13 cellular contexts compared by ENCODE assay signal in the genomic region with DNA sequence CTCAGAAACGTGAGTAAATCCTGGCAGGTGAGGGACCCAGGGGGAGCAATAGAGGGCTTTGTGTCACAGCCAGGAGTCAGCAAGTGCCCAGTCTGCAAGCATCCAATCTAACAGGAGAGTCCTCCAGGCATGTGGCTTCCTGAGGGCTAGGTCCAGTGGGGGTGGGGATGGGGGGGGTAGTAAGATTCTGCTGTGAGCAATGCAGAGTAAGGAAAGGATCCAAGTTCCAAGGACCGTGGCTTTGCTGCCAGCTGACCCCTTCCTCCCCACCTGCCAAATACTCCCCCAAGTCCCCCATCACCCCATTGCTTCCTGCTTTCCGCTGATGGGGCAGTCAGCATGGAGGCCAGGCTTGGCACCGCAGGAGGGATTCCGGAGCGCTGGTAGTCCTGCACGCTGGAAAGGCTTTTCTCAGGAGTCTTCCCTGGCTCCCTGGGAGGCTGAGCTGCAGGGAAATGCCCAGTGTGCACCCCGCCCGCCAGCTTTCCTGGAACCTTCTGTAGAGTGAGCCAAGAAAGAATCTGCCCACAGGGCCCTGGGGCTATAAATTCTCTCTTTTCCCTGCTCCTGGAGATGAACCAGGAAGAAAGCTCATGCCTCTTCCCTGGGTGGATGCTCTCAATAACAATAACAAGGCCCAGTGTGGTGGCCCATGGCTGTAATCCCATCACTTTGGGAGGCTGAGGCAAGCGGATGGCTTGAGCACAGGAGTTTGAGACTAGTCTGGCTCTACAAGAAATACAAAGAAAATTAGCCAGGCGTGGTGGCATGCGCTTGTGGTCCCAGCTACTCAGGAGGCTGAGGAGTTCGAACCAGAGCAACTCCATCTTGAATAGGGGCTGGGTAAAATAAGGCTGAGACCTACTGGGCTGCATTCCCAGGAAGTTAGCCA. TPM values are rescaled to one million over a fixed set of nuclear protein-coding genes. Genes with fewer than 3 reads are reported as not detected.
DNase-seq lines count a peak whose midpoint lies in the region; ATAC-seq lines count a peak whose summit lies in the region.
"Had no signal": no experiment of that assay in that cellular context is flagged by ENCODE, and none has a peak within 500 bp of the region (broad histone marks: within the 10 kb centered on the region; RNA-seq: fewer than 3 reads in every experiment).

No MANE protein-coding gene starts in this region.

- no peak for DNase-seq in right cardiac atrium
- no peak for DNase-seq in cardiac septum (ENCODE audit: low spot score)
- peak; percentile 51 for DNase-seq in adipocyte (ENCODE audit: low read depth)
- peak; percentile 66 for DNase-seq in islet precursor cell
- DNase-seq in activated naive CD4-positive, alpha-beta T cell (lab: John Stamatoyannopoulos, UW) = no peak
- DNase-seq: activated CD8-positive, alpha-beta T cell treated with anti-CD3 and anti-CD28 coated beads, Interleukin-2, amount 10 ng/mL, durations not matched to agents 7 days and 5 days; activated naive CD4-positive, alpha-beta T cell treated with anti-CD3 and anti-CD28 coated beads, Interleukin-2, amount 10 ng/mL, durations not matched to agents 7 days and 5 days; natural killer cell; T-helper 2 cell had no signal

- intact Hi-C loops in right cardiac atrium (cut with DNase I) (no loop called here), cardiac septum (cut with DNase I) (no loop called here)

- no peak overlapping the region for H3K27ac ChIP-seq in right cardiac atrium (ENCODE audit: low read length)

- H3K9me3 ChIP-seq in right cardiac atrium (ENCODE audit: control insufficient read depth, low read length) (no peaks in the 10 kb centered on the region), adipocyte (ENCODE audit: control insufficient read depth, low read length) (no peaks in the 10 kb centered on the region)

- H3K4me3 ChIP-seq in right cardiac atrium (ENCODE audit: low read length) = no peak overlapping the region
- H3K4me3 ChIP-seq in adipocyte (ENCODE audit: low read length) = no peak overlapping the region
- H3K4me3 ChIP-seq: skin epidermis had no signal

- H3K9ac ChIP-seq in adipocyte (ENCODE audit: low read length) = no peak overlapping the region

- peak; percentile 21 to 38 for ATAC-seq in right cardiac atrium
- ATAC-seq in HG02884 (IDR thresholded peaks at IDR 0.05; ENCODE audit: unreplicated experiment) = no peak
- ATAC-seq in HG03025 (IDR thresholded peaks at IDR 0.05; ENCODE audit: low FRiP score, unreplicated experiment) = no peak
- ATAC-seq in GM18868 (IDR thresholded peaks at IDR 0.05; ENCODE audit: unreplicated experiment) = no peak
- ATAC-seq: activated CD8-positive, alpha-beta T cell treated with anti-CD3 and anti-CD28 coated beads, Interleukin-2, amount 10 ng/mL, durations not matched to agents 7 days and 5 days; natural killer cell had no signal

- H3K27me3 ChIP-seq in right cardiac atrium (ENCODE audit: control insufficient read depth, insufficient read depth) (no peaks in the 10 kb centered on the region), adipocyte (replicated peaks; ENCODE audit: control insufficient read depth, insufficient read depth, low read length) (no peaks in the 10 kb centered on the region)

- H3K4me1 ChIP-seq in right cardiac atrium (ENCODE audit: control insufficient read depth, insufficient read depth, low read length) (no peaks in the 10 kb centered on the region), adipocyte (ENCODE audit: control insufficient read depth, insufficient read depth, low read length) (peaks cover 19% of the 10 kb centered on the region)

- no peaks in the 10 kb centered on the region for H3K36me3 ChIP-seq in adipocyte (ENCODE audit: control insufficient read depth, insufficient read depth, low read length, severe bottlenecking)

- WGBS in right cardiac atrium = 72% methylated on average over 13 of the region's 13 CpGs

RNA-seq across cellular contexts. Expression of a gene that starts 46.1 kb away (rescaled TPM):
- total RNA-seq in right cardiac atrium = 1,000 to 10,000 TPM; 2,632 to 3,447 (median 3,097) TPM
- 3,090 TPM for polyA plus RNA-seq in right cardiac atrium
- total RNA-seq in cardiac septum = 3,174 TPM

Comparison
In these comparisons a context has a peak if more than half of its experiments do, and no peak if none do; other contexts are left out.
1. ATAC-seq: peak in right cardiac atrium (2 of 2); none in HG02884 (single experiment), HG03025 (single experiment) and GM18868 (single experiment).
2. DNase-seq: peak in adipocyte (single experiment) and islet precursor cell (single experiment); none in right cardiac atrium (0 of 3), cardiac septum (single experiment) and activated naive CD4-positive, alpha-beta T cell (0 of 4).